In genomic region chr14:84544486-84544885, GRCh38 we compare ENCODE assay signal across 28 cellular contexts.
A peak's percentile ranks its signal among the peaks of the same experiment; 100 is the strongest.
DNase-seq lines count a peak whose midpoint lies in the region; TF ChIP-seq lines count a peak whose summit lies in the region.
"Had no signal": no experiment of that assay in that cellular context is flagged by ENCODE, and none has a peak within 500 bp of the region (broad histone marks: within the 10 kb centered on the region; RNA-seq: fewer than 3 reads in every experiment).

No MANE protein-coding gene starts in this region.

- no peaks in the 10 kb centered on the region for H3K36me3 ChIP-seq in HUES48 (ENCODE audit: control insufficient read depth, insufficient read depth, low read length)

- peak overlapping the region in 3 of 5 experiments; percentile 32 to 51 (median 34) for H3K4me3 Mint-ChIP-seq in brain
- H3K4me3 Mint-ChIP-seq: CD4-positive, alpha-beta memory T cell; HFFc6 had no signal

- DNase-seq in NCI-H526 treated with DMSO at 0.1 percent for 48 hours (lab: John Stamatoyannopoulos, UW) = peak; percentile 96
- peak; percentile 48 for DNase-seq in superior temporal gyrus (ENCODE audit: extremely low spot score)
- no peak for DNase-seq in NCI-H1930 (lab: John Stamatoyannopoulos, UW)
- DNase-seq in stimulated activated CD4-positive, alpha-beta T cell treated with anti-CD3 and anti-CD28 coated beads, Interleukin-2, amount 100 ng/mL, for 24 hours = no peak
- DNase-seq in activated CD4-positive, alpha-beta T cell treated with anti-CD3 and anti-CD28 coated beads for 4 hours = no peak
- DNase-seq: C1 segment of cervical spinal cord; CD4-positive, alpha-beta memory T cell; COR-L47; H7; HFFc6; IMR-90; KG1; MM.1S; NCI-H1092; NCI-H1417 treated with DMSO at 0.1 percent for 48 hours; NCI-H1694 treated with DMSO at 0.1 percent for 48 hours; NCI-H2081 treated with DMSO at 0.1 percent for 48 hours; NCI-H2171; NCI-H226; NCI-H510A; NCI-H774; NK-92 treated with Interleukin-12 subunit alpha and Interleukin-12 subunit beta, amount 100 ng/mL, for 24 hours; SHP77 had no signal

- peaks cover 24% of the 10 kb centered on the region for H3K4me1 ChIP-seq in HUES48 (ENCODE audit: control insufficient read depth, insufficient read depth, low read length)
- H3K4me1 ChIP-seq: A549 had no signal

- H3K4me1 Mint-ChIP-seq in brain = peaks cover 33% of the 10 kb centered on the region
- H3K4me1 Mint-ChIP-seq: CD4-positive, alpha-beta memory T cell had no signal

- no peak overlapping the region for H3K9ac ChIP-seq in HUES48 (ENCODE audit: low read depth, low read length)

- H3K9me3 ChIP-seq in HUES48 (ENCODE audit: control insufficient read depth, insufficient read depth, low read length) = no peaks in the 10 kb centered on the region
- H3K9me3 ChIP-seq: A549 had no signal

- peaks cover 0 to 5% (median 0%) of the 10 kb centered on the region in 5 experiments for H3K9me3 Mint-ChIP-seq in brain

- H3K36me3 Mint-ChIP-seq in brain = no peaks in the 10 kb centered on the region
- H3K36me3 Mint-ChIP-seq: CD4-positive, alpha-beta memory T cell had no signal

- H3K4me3 ChIP-seq in HUES48 (ENCODE audit: low read depth, low read length) = peak overlapping the region; percentile 30; the same call in 1 of the 2 replicates
- H3K4me3 ChIP-seq: A549, GM12878 had no signal

- H3K27ac Mint-ChIP-seq in brain = peak overlapping the region in 4 of 5 experiments; percentile 38 to 89 (median 54)
- H3K27ac Mint-ChIP-seq: CD4-positive, alpha-beta memory T cell; HFFc6 had no signal

- no peaks in the 10 kb centered on the region for H3K27me3 Mint-ChIP-seq in brain
- H3K27me3 Mint-ChIP-seq: CD4-positive, alpha-beta memory T cell had no signal

- no peak overlapping the region for H3K27ac ChIP-seq in HUES48 (ENCODE audit: low read depth, low read length)
- H3K27ac ChIP-seq: A549, RWPE1 had no signal

- TF ChIP-seq CTCF in brain (conservative IDR thresholded peaks at IDR 0.05) = no peak

- H3K27me3 ChIP-seq in HUES48 (ENCODE audit: control insufficient read depth, insufficient read depth, low read length) = no peaks in the 10 kb centered on the region

Comparison
In these comparisons a context has a peak if more than half of its experiments do, and no peak if none do; other contexts are left out.
1. DNase-seq: peak in NCI-H526 treated with DMSO at 0.1 percent for 48 hours (single experiment) and superior temporal gyrus (single experiment); none in NCI-H1930 (0 of 2), stimulated activated CD4-positive, alpha-beta T cell treated with anti-CD3 and anti-CD28 coated beads, Interleukin-2, amount 100 ng/mL, for 24 hours (0 of 2) and activated CD4-positive, alpha-beta T cell treated with anti-CD3 and anti-CD28 coated beads for 4 hours (0 of 2).